ENCODE assay signal across 19 cellular contexts in the genomic region with DNA sequence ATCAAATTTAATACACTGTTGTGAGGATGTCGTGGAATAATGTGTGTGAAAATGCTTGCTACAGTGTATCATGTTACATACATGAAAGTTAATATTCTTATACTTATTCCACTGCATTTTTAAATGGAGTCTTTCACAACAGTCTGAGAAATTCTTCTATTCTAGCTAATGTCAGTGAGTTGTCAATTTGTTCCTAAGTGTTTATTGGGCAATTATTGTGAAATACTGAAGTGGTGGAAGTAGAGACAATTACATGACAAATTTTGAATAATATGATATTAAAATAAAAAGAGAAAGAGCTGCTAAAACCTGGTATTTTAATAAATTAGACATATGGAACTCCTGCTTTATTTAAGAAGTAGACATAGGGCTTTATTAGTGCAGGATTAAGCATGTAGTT.
"Had no signal": no experiment of that assay in that cellular context is flagged by ENCODE, and none has a peak within 500 bp of the region (broad histone marks: within the 10 kb centered on the region; RNA-seq: fewer than 3 reads in every experiment).

No MANE protein-coding gene starts in this region.

- H3K27ac ChIP-seq: coronary artery, neutrophil, psoas muscle, tibial nerve, upper lobe of right lung, vagina had no signal

- H3K9me3 ChIP-seq: gastrocnemius medialis, neutrophil, upper lobe of right lung had no signal

- H3K4me3 ChIP-seq: coronary artery, gastrocnemius medialis, lung, psoas muscle, smooth muscle cell, tibial nerve, upper lobe of right lung, vagina had no signal

- H3K27me3 ChIP-seq: gastrocnemius medialis, neutrophil, tibial nerve, upper lobe of right lung, vagina had no signal

- FAIRE-seq: endothelial cell of umbilical vein, kidney had no signal

- ATAC-seq: gastrocnemius medialis; left cardiac atrium; left ventricle myocardium superior; naive thymus-derived CD4-positive, alpha-beta T cell; upper lobe of right lung had no signal

- DNase-seq: effector CD4-positive, alpha-beta T cell; endodermal cell; gastrocnemius medialis; kidney; left cardiac atrium; left ventricle myocardium superior; naive thymus-derived CD4-positive, alpha-beta T cell; psoas muscle; retina; stimulated activated CD4-positive, alpha-beta T cell treated with anti-CD3 and anti-CD28 coated beads, Interleukin-2, amount 100 ng/mL, for 48 hours; stimulated activated naive CD4-positive, alpha-beta T cell treated with Interleukin-2 at 50 U/mL for 16 hours; upper lobe of right lung had no signal

- H3K4me3 Mint-ChIP-seq: endodermal cell; naive thymus-derived CD4-positive, alpha-beta T cell had no signal

- H3K36me3 ChIP-seq: gastrocnemius medialis, neutrophil, tibial nerve, upper lobe of right lung, vagina had no signal

- H3K4me2 ChIP-seq: smooth muscle cell had no signal

- H3K27ac Mint-ChIP-seq: endodermal cell; naive thymus-derived CD4-positive, alpha-beta T cell had no signal

- H3K27me3 Mint-ChIP-seq: naive thymus-derived CD4-positive, alpha-beta T cell had no signal
